In the genomic region with DNA sequence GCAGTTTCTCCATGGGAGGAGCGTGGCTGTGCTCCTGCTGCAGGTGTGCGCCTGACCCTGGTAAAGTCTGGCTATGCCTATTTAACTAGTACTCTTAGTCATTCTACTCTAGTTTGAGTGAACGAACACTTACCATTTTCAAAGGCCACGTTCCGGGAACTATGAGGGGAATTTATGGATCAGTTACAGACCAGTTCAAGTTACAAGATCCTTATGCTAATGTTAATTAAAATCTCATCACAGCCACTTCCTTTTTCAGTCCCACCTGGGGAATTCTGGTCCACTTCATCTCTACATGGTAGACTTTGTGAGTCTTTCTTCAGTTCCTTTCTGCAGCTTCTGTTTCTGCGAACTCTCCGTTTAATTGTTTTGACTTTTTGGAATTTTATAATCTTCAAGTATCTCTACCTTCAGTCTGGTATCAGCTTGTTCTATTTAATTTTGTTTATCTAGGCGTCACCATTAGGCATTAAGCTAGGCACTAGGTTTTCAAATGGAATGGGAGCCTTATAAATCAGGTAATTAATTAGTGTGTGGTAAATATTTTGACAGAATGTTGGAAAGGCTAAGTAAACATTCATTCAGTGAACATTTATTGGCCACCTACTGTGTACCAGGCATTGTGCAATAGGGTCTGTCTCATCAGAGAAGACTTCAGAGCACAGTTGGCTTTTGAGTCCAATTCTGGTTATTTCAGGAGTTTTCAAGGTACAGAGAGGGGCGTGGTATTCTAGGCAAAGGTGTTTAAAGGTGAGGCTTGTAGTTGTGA, we compare ENCODE assay signal across 2 cellular contexts.
TF ChIP-seq lines count a peak whose summit lies in the region.

No MANE protein-coding gene starts in this region.

TF ChIP-seq in IMR-90, 13 proteins besides CTCF, POLR2A, EP300 and RAD21:
- TF ChIP-seq NFE2L2 (IDR thresholded peaks at IDR 0.05; ENCODE audit: low read depth, low read length) (no peak), CEBPB (IDR thresholded peaks at IDR 0.05; ENCODE audit: low read depth, low read length) (peak; percentile 42; the same call in 1 of the 2 replicates)

TF ChIP-seq in GM12878, 131 proteins besides CTCF, POLR2A, EP300 and RAD21:
- TF ChIP-seq, protein P1, sequence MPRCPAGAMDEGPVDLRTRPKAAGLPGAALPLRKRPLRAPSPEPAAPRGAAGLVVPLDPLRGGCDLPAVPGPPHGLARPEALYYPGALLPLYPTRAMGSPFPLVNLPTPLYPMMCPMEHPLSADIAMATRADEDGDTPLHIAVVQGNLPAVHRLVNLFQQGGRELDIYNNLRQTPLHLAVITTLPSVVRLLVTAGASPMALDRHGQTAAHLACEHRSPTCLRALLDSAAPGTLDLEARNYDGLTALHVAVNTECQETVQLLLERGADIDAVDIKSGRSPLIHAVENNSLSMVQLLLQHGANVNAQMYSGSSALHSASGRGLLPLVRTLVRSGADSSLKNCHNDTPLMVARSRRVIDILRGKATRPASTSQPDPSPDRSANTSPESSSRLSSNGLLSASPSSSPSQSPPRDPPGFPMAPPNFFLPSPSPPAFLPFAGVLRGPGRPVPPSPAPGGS (IDR thresholded peaks at IDR 0.05; ENCODE audit: borderline replicate concordance, insufficient read depth, low read depth, low read length, poor library complexity, severe bottlenecking), result no peak
- TF ChIP-seq EED (IDR thresholded peaks at IDR 0.05; ENCODE audit: low read depth) (peak; percentile 43; the same call in 1 of the 2 replicates), WRNIP1 (IDR thresholded peaks at IDR 0.05; ENCODE audit: borderline replicate concordance, low read depth, low read length) (no peak), NR2C1 (IDR thresholded peaks at IDR 0.05) (no peak), IKZF2 (IDR thresholded peaks at IDR 0.05) (peak in 1 of 2 experiments; percentile 60; a peak in 3 of 4 replicates), ZNF217 (IDR thresholded peaks at IDR 0.05) (no peak), SIN3A (IDR thresholded peaks at IDR 0.05; ENCODE audit: low read depth, low read length) (no peak), BMI1 (IDR thresholded peaks at IDR 0.05; ENCODE audit: borderline replicate concordance) (no peak), GABPA (IDR thresholded peaks at IDR 0.05; ENCODE audit: low read depth) (no peak), SUPT20H (IDR thresholded peaks at IDR 0.05; ENCODE audit: borderline replicate concordance, control insufficient read depth, low read depth, low read length) (no peak), RAD51 (IDR thresholded peaks at IDR 0.05) (no peak), SREBF2 (IDR thresholded peaks at IDR 0.05; ENCODE audit: low read length) (no peak), SMARCA5 (IDR thresholded peaks at IDR 0.05) (peak; percentile 18; the same call in 1 of the 2 replicates), MEF2B (IDR thresholded peaks at IDR 0.05; ENCODE audit: partially characterized antibody, poor library complexity, severe bottlenecking) (peak; percentile 44), SPI1 (IDR thresholded peaks at IDR 0.05; ENCODE audit: borderline replicate concordance, insufficient read depth, low read depth, low read length) (peak; percentile 83), CBFB (IDR thresholded peaks at IDR 0.05; ENCODE audit: low read depth) (no peak), MTA2 (IDR thresholded peaks at IDR 0.05; ENCODE audit: low read depth) (peak; percentile 52), RBBP5 (conservative IDR thresholded peaks at IDR 0.05) (no peak), SRF (IDR thresholded peaks at IDR 0.05; ENCODE audit: low read depth in 2 of 2, low read length in 2 of 2) (no peak), ASH2L (IDR thresholded peaks at IDR 0.05; ENCODE audit: borderline replicate concordance, low read depth) (no peak), ATF7 (IDR thresholded peaks at IDR 0.05; ENCODE audit: low read depth) (no peak), CREM (IDR thresholded peaks at IDR 0.05; ENCODE audit: low read depth) (no peak), KLF5 (IDR thresholded peaks at IDR 0.05; ENCODE audit: partially characterized antibody) (no peak), IKZF1 (conservative IDR thresholded peaks at IDR 0.05) (peak; percentile 68), NRF1 (conservative IDR thresholded peaks at IDR 0.05; ENCODE audit: low read depth, low read length) (no peak), BCL11A (IDR thresholded peaks at IDR 0.05; ENCODE audit: low read depth, low read length) (no peak), ESRRA (IDR thresholded peaks at IDR 0.05; ENCODE audit: low read length) (no peak), ETV6 (conservative IDR thresholded peaks at IDR 0.05 in 1 of 2, IDR thresholded peaks at IDR 0.05 in 1 of 2; ENCODE audit: borderline replicate concordance in 1 of 2, low read depth in 1 of 2) (no peak)
- TF ChIP-seq, protein P2, sequence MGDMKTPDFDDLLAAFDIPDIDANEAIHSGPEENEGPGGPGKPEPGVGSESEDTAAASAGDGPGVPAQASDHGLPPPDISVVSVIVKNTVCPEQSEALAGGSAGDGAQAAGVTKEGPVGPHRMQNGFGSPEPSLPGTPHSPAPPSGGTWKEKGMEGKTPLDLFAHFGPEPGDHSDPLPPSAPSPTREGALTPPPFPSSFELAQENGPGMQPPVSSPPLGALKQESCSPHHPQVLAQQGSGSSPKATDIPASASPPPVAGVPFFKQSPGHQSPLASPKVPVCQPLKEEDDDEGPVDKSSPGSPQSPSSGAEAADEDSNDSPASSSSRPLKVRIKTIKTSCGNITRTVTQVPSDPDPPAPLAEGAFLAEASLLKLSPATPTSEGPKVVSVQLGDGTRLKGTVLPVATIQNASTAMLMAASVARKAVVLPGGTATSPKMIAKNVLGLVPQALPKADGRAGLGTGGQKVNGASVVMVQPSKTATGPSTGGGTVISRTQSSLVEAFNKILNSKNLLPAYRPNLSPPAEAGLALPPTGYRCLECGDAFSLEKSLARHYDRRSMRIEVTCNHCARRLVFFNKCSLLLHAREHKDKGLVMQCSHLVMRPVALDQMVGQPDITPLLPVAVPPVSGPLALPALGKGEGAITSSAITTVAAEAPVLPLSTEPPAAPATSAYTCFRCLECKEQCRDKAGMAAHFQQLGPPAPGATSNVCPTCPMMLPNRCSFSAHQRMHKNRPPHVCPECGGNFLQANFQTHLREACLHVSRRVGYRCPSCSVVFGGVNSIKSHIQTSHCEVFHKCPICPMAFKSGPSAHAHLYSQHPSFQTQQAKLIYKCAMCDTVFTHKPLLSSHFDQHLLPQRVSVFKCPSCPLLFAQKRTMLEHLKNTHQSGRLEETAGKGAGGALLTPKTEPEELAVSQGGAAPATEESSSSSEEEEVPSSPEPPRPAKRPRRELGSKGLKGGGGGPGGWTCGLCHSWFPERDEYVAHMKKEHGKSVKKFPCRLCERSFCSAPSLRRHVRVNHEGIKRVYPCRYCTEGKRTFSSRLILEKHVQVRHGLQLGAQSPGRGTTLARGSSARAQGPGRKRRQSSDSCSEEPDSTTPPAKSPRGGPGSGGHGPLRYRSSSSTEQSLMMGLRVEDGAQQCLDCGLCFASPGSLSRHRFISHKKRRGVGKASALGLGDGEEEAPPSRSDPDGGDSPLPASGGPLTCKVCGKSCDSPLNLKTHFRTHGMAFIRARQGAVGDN (IDR thresholded peaks at IDR 0.05), result no peak
- TF ChIP-seq, protein P3, sequence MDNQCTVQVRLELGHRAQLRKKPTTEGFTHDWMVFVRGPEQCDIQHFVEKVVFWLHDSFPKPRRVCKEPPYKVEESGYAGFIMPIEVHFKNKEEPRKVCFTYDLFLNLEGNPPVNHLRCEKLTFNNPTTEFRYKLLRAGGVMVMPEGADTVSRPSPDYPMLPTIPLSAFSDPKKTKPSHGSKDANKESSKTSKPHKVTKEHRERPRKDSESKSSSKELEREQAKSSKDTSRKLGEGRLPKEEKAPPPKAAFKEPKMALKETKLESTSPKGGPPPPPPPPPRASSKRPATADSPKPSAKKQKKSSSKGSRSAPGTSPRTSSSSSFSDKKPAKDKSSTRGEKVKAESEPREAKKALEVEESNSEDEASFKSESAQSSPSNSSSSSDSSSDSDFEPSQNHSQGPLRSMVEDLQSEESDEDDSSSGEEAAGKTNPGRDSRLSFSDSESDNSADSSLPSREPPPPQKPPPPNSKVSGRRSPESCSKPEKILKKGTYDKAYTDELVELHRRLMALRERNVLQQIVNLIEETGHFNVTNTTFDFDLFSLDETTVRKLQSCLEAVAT (IDR thresholded peaks at IDR 0.05), result no peak
- TF ChIP-seq, protein P4, sequence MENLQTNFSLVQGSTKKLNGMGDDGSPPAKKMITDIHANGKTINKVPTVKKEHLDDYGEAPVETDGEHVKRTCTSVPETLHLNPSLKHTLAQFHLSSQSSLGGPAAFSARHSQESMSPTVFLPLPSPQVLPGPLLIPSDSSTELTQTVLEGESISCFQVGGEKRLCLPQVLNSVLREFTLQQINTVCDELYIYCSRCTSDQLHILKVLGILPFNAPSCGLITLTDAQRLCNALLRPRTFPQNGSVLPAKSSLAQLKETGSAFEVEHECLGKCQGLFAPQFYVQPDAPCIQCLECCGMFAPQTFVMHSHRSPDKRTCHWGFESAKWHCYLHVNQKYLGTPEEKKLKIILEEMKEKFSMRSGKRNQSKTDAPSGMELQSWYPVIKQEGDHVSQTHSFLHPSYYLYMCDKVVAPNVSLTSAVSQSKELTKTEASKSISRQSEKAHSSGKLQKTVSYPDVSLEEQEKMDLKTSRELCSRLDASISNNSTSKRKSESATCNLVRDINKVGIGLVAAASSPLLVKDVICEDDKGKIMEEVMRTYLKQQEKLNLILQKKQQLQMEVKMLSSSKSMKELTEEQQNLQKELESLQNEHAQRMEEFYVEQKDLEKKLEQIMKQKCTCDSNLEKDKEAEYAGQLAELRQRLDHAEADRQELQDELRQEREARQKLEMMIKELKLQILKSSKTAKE (IDR thresholded peaks at IDR 0.05; ENCODE audit: low read depth, poor library complexity, severe bottlenecking), result peak; percentile 50
- TF ChIP-seq, protein P5, sequence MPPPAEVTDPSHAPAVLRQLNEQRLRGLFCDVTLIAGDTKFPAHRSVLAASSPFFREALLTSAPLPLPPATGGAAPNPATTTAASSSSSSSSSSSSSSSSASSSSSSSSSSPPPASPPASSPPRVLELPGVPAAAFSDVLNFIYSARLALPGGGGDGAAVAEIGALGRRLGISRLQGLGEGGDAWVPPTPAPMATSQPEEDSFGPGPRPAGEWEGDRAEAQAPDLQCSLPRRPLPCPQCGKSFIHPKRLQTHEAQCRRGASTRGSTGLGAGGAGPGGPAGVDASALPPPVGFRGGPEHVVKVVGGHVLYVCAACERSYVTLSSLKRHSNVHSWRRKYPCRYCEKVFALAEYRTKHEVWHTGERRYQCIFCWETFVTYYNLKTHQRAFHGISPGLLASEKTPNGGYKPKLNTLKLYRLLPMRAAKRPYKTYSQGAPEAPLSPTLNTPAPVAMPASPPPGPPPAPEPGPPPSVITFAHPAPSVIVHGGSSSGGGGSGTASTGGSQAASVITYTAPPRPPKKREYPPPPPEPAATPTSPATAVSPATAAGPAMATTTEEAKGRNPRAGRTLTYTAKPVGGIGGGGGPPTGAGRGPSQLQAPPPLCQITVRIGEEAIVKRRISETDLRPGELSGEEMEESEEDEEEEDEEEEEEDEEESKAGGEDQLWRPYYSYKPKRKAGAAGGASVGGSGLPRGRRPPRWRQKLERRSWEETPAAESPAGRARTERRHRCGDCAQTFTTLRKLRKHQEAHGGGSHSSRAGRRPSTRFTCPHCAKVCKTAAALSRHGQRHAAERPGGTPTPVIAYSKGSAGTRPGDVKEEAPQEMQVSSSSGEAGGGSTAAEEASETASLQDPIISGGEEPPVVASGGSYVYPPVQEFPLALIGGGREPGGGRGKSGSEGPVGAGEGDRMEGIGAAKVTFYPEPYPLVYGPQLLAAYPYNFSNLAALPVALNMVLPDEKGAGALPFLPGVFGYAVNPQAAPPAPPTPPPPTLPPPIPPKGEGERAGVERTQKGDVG (CRISPR knock-in tag; IDR thresholded peaks at IDR 0.05), result no peak
